29 cellular contexts compared by ENCODE assay signal in the genomic region with DNA sequence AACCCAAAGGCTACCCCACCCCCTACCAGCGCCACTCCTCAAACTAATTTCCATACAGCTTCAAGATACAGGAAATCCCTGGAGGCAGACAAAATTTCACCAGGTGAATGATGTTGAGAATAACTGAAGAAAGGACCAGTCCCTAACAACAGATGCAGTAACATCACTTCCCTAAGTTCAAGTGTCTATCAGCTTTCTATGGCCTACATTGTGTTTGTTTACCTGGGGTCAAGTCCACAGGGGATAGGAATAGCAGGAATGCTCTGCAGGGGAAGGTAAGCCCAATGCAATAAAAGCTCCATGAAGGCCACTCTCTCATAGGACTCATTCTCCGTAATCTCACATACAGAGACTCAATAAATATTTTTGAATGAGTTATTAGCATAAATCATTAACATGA. TPM values are rescaled to one million over a fixed set of nuclear protein-coding genes. Genes with fewer than 3 reads are reported as not detected.
"Had no signal": no experiment of that assay in that cellular context is flagged by ENCODE, and none has a peak within 500 bp of the region (broad histone marks: within the 10 kb centered on the region; RNA-seq: fewer than 3 reads in every experiment).

No MANE protein-coding gene starts in this region.

- DNase-seq: activated CD4-positive, alpha-beta memory T cell treated with anti-CD3 and anti-CD28 coated beads, Interleukin-2, amount 10 ng/mL, durations not matched to agents 7 days and 5 days; activated CD4-positive, alpha-beta T cell treated with anti-CD3 and anti-CD28 coated beads for 1 hour; activated CD4-positive, alpha-beta T cell treated with anti-CD3 and anti-CD28 coated beads, Interleukin-2, amount 10 ng/mL, durations not matched to agents 7 days and 5 days; activated CD8-positive, alpha-beta memory T cell treated with anti-CD3 and anti-CD28 coated beads, Interleukin-2, amount 50 U/mL, for 48 hours; activated gamma-delta T cell; activated naive CD8-positive, alpha-beta T cell treated with anti-CD3 and anti-CD28 coated beads, Interleukin-2, amount 50 U/mL, for 24 hours; activated T-cell treated with anti-CD3 and anti-CD28 coated beads, Interleukin-2, amount 50 U/mL, for 24 hours; amygdala; cerebellar nuclear complex; effector memory CD8-positive, alpha-beta T cell; erythroblast; foreskin fibroblast; heart left ventricle; kidney glomerular epithelial cell; left lung; lower lobe of right lung; mesenchymal stem cell; posterior cingulate gyrus; right lobe of liver; stimulated activated CD4-positive, alpha-beta T cell treated with anti-CD3 and anti-CD28 coated beads, Interleukin-12 subunit alpha, Interleukin-12 subunit beta, amount 100 ng/mL, for 4 hours; stimulated activated CD4-positive, alpha-beta T cell treated with anti-CD3 and anti-CD28 coated beads, Interleukin-4, amount 100 ng/mL, for 1 hour; T-helper 2 cell had no signal

- H3K36me3 Mint-ChIP-seq: activated naive CD4-positive, alpha-beta T cell treated with anti-CD3 and anti-CD28 coated beads, Interleukin-2, amount 50 U/mL, for 24 hours; natural killer cell treated with Interleukin-12 subunit alpha and Interleukin-12 subunit beta and Interleukin-15 and Interleukin-18, amount 100 ng/mL, for 72 hours had no signal

- H3K4me1 ChIP-seq: left lung had no signal

- H3K27me3 ChIP-seq: heart left ventricle, left lung, right lobe of liver, tibial nerve had no signal

- H3K9me3 Mint-ChIP-seq: activated CD4-positive, alpha-beta memory T cell treated with anti-CD3 and anti-CD28 coated beads, Interleukin-2, amount 10 ng/mL, durations not matched to agents 7 days and 5 days; activated CD4-positive, alpha-beta T cell treated with anti-CD3 and anti-CD28 coated beads, Interleukin-2, amount 10 ng/mL, durations not matched to agents 7 days and 5 days; activated naive CD4-positive, alpha-beta T cell treated with anti-CD3 and anti-CD28 coated beads, Interleukin-2, amount 50 U/mL, for 24 hours; activated T-cell treated with anti-CD3 and anti-CD28 coated beads, Interleukin-2, amount 50 U/mL, for 24 hours; stimulated activated naive CD8-positive, alpha-beta T cell treated with anti-CD3 and anti-CD28 coated beads, Interleukin-15, Interleukin-2, amounts not matched to agents 100 ng/mL and 50 ng/mL, for 24 hours had no signal

- ATAC-seq: activated naive CD8-positive, alpha-beta T cell treated with anti-CD3 and anti-CD28 coated beads, Interleukin-2, amount 50 U/mL, for 24 hours; effector memory CD8-positive, alpha-beta T cell; left lung; natural killer cell treated with Interleukin-12 subunit alpha and Interleukin-12 subunit beta and Interleukin-15 and Interleukin-18, amount 100 ng/mL, for 72 hours had no signal

- H3K27ac Mint-ChIP-seq: activated CD4-positive, alpha-beta memory T cell treated with anti-CD3 and anti-CD28 coated beads, Interleukin-2, amount 10 ng/mL, durations not matched to agents 7 days and 5 days; activated CD4-positive, alpha-beta T cell treated with anti-CD3 and anti-CD28 coated beads, Interleukin-2, amount 10 ng/mL, durations not matched to agents 7 days and 5 days; activated naive CD4-positive, alpha-beta T cell treated with anti-CD3 and anti-CD28 coated beads, Interleukin-2, amount 50 U/mL, for 24 hours; activated naive CD8-positive, alpha-beta T cell treated with anti-CD3 and anti-CD28 coated beads, Interleukin-2, amount 50 U/mL, for 24 hours; activated T-cell treated with anti-CD3 and anti-CD28 coated beads, Interleukin-2, amount 50 U/mL, for 24 hours; effector memory CD8-positive, alpha-beta T cell; natural killer cell treated with Interleukin-12 subunit alpha and Interleukin-12 subunit beta and Interleukin-15 and Interleukin-18, amount 100 ng/mL, for 72 hours; stimulated activated naive CD8-positive, alpha-beta T cell treated with anti-CD3 and anti-CD28 coated beads, Interleukin-15, Interleukin-2, amounts not matched to agents 100 ng/mL and 50 ng/mL, for 24 hours had no signal

- H3K27me3 Mint-ChIP-seq: activated CD4-positive, alpha-beta memory T cell treated with anti-CD3 and anti-CD28 coated beads, Interleukin-2, amount 10 ng/mL, durations not matched to agents 7 days and 5 days; activated CD4-positive, alpha-beta T cell treated with anti-CD3 and anti-CD28 coated beads, Interleukin-2, amount 10 ng/mL, durations not matched to agents 7 days and 5 days; activated naive CD8-positive, alpha-beta T cell treated with anti-CD3 and anti-CD28 coated beads, Interleukin-2, amount 50 U/mL, for 24 hours; activated T-cell treated with anti-CD3 and anti-CD28 coated beads, Interleukin-2, amount 50 U/mL, for 24 hours; effector memory CD8-positive, alpha-beta T cell; natural killer cell treated with Interleukin-12 subunit alpha and Interleukin-12 subunit beta and Interleukin-15 and Interleukin-18, amount 100 ng/mL, for 72 hours; stimulated activated naive CD8-positive, alpha-beta T cell treated with anti-CD3 and anti-CD28 coated beads, Interleukin-15, Interleukin-2, amounts not matched to agents 100 ng/mL and 50 ng/mL, for 24 hours had no signal

- H3K36me3 ChIP-seq: left lung, lower lobe of right lung, right lobe of liver, tibial nerve had no signal

- H3K4me3 ChIP-seq: coronary artery, heart left ventricle, left lung, lower lobe of right lung, right lobe of liver, skin epidermis, tibial nerve had no signal

- H3K9me3 ChIP-seq: heart left ventricle, left lung, lower lobe of right lung, right lobe of liver, tibial nerve had no signal

- H3K27ac ChIP-seq: lower lobe of right lung had no signal

- H3K4me1 Mint-ChIP-seq: activated CD4-positive, alpha-beta memory T cell treated with anti-CD3 and anti-CD28 coated beads, Interleukin-2, amount 10 ng/mL, durations not matched to agents 7 days and 5 days; activated CD4-positive, alpha-beta T cell treated with anti-CD3 and anti-CD28 coated beads, Interleukin-2, amount 10 ng/mL, durations not matched to agents 7 days and 5 days; activated naive CD4-positive, alpha-beta T cell treated with anti-CD3 and anti-CD28 coated beads, Interleukin-2, amount 50 U/mL, for 24 hours; activated naive CD8-positive, alpha-beta T cell treated with anti-CD3 and anti-CD28 coated beads, Interleukin-2, amount 50 U/mL, for 24 hours had no signal

- H3K4me3 Mint-ChIP-seq: activated CD4-positive, alpha-beta memory T cell treated with anti-CD3 and anti-CD28 coated beads, Interleukin-2, amount 10 ng/mL, durations not matched to agents 7 days and 5 days; activated CD4-positive, alpha-beta T cell treated with anti-CD3 and anti-CD28 coated beads, Interleukin-2, amount 10 ng/mL, durations not matched to agents 7 days and 5 days; activated naive CD4-positive, alpha-beta T cell treated with anti-CD3 and anti-CD28 coated beads, Interleukin-2, amount 50 U/mL, for 24 hours; activated naive CD8-positive, alpha-beta T cell treated with anti-CD3 and anti-CD28 coated beads, Interleukin-2, amount 50 U/mL, for 24 hours; activated T-cell treated with anti-CD3 and anti-CD28 coated beads, Interleukin-2, amount 50 U/mL, for 24 hours; effector memory CD8-positive, alpha-beta T cell; natural killer cell treated with Interleukin-12 subunit alpha and Interleukin-12 subunit beta and Interleukin-15 and Interleukin-18, amount 100 ng/mL, for 72 hours; stimulated activated naive CD8-positive, alpha-beta T cell treated with anti-CD3 and anti-CD28 coated beads, Interleukin-15, Interleukin-2, amounts not matched to agents 100 ng/mL and 50 ng/mL, for 24 hours had no signal

RNA-seq across cellular contexts. Expression of a gene that starts 26.9 kb away (rescaled TPM):
- total RNA-seq: activated CD4-positive, alpha-beta memory T cell treated with anti-CD3 and anti-CD28 coated beads, Interleukin-2, amount 10 ng/mL, durations not matched to agents 7 days and 5 days; activated CD4-positive, alpha-beta T cell treated with anti-CD3 and anti-CD28 coated beads, Interleukin-2, amount 10 ng/mL, durations not matched to agents 7 days and 5 days; mononuclear cell; natural killer cell treated with Interleukin-12 subunit alpha and Interleukin-12 subunit beta and Interleukin-15 and Interleukin-18, amount 100 ng/mL, for 72 hours had no signal
